1 cellular context compared by ENCODE assay signal in genomic region chr14:55136868-55137785, GRCh38.
TF ChIP-seq lines count a peak whose summit lies in the region.

No MANE protein-coding gene starts in this region.

TF ChIP-seq in HepG2, 621 proteins besides CTCF, POLR2A, EP300 and RAD21 (continued from another document):
- TF ChIP-seq, protein P1, sequence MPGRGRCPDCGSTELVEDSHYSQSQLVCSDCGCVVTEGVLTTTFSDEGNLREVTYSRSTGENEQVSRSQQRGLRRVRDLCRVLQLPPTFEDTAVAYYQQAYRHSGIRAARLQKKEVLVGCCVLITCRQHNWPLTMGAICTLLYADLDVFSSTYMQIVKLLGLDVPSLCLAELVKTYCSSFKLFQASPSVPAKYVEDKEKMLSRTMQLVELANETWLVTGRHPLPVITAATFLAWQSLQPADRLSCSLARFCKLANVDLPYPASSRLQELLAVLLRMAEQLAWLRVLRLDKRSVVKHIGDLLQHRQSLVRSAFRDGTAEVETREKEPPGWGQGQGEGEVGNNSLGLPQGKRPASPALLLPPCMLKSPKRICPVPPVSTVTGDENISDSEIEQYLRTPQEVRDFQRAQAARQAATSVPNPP (CRISPR knock-in tag; IDR thresholded peaks at IDR 0.05) = no peak
- TF ChIP-seq ZBTB42 (CRISPR knock-in tag; IDR thresholded peaks at IDR 0.05) = no peak
- TF ChIP-seq TEAD3 (CRISPR knock-in tag; optimal IDR thresholded peaks at IDR 0.05; ENCODE audit: borderline replicate concordance) = no peak
- TF ChIP-seq TOPORS (CRISPR knock-in tag; IDR thresholded peaks at IDR 0.05) = no peak
- TF ChIP-seq ZNF138 (CRISPR knock-in tag; IDR thresholded peaks at IDR 0.05; ENCODE audit: low read depth) = no peak
- TF ChIP-seq ZNF781 (CRISPR knock-in tag; IDR thresholded peaks at IDR 0.05; ENCODE audit: borderline replicate concordance, not compliant biosample characterization) = no peak
